Comparison of ENCODE assay signal across 1 cellular context in genomic region chr4:55086561-55086960, GRCh38.
TF ChIP-seq lines count a peak whose summit lies in the region.

No MANE protein-coding gene starts in this region.

TF ChIP-seq in GM23338, 12 proteins besides CTCF, POLR2A, EP300 and RAD21 (continued from another document):
- no peak for TF ChIP-seq REST (IDR thresholded peaks at IDR 0.05; ENCODE audit: unreplicated experiment)
- TF ChIP-seq JUNB (IDR thresholded peaks at IDR 0.05; ENCODE audit: unreplicated experiment), result no peak
- TF ChIP-seq POLR2AphosphoS5 (IDR thresholded peaks at IDR 0.05; ENCODE audit: low read depth), result no peak
- TF ChIP-seq EZH2 (IDR thresholded peaks at IDR 0.05; ENCODE audit: low read depth, unreplicated experiment), result no peak
